Comparison of ENCODE assay signal across 8 cellular contexts in genomic region chr12:124917135-124917840, GRCh38. TPM values are rescaled to one million over a fixed set of nuclear protein-coding genes. Genes with fewer than 3 reads are reported as not detected.
DNase-seq lines count a peak whose midpoint lies in the region; ATAC-seq, FAIRE-seq and TF ChIP-seq lines count a peak whose summit lies in the region.

No MANE protein-coding gene starts in this region.

- H3K9me2 ChIP-seq in DOHH2 (replicated peaks; ENCODE audit: control insufficient read depth, low read length), result no peaks in the 10 kb centered on the region
- H3K9me2 ChIP-seq in GM23248 (ENCODE audit: insufficient read depth), result no peaks in the 10 kb centered on the region

- peak overlapping the region; percentile 100 for H3K9ac ChIP-seq in GM23248

- H3K27me3 ChIP-seq in DOHH2 (ENCODE audit: control insufficient read depth, low read length) (no peaks in the 10 kb centered on the region; the same call in 1 of the 2 replicates), GM23248 (replicated peaks; ENCODE audit: insufficient read depth) (no peaks in the 10 kb centered on the region), MG63 (no peaks in the 10 kb centered on the region), pancreas (no peaks in the 10 kb centered on the region)

- no peaks in the 10 kb centered on the region for H3K27me3 Mint-ChIP-seq in activated T-helper 2 cell treated with anti-CD3 and anti-CD28 coated beads, Interferon-gamma antibody, Interleukin-2, Interleukin-4, amounts not matched to agents 10 μg/mL and 5 μg/mL and 100 μg/mL, durations not matched to agents 14 hours and 24 hours and 36 hours (ENCODE audit: low read depth)
- peaks cover 18% of the 10 kb centered on the region for H3K27me3 Mint-ChIP-seq in type B pancreatic cell

- H3K4me3 ChIP-seq in DOHH2 (ENCODE audit: low read length), result peak overlapping the region; percentile 97
- H3K4me3 ChIP-seq in GM23248, result peak overlapping the region; percentile 99
- peak overlapping the region; percentile 100 for H3K4me3 ChIP-seq in MG63
- peak overlapping the region in 3 of 4 donors; percentile 0 to 29 (median 28) for H3K4me3 ChIP-seq in pancreas

- peaks cover 23% of the 10 kb centered on the region for H3K36me3 Mint-ChIP-seq in activated T-helper 2 cell treated with anti-CD3 and anti-CD28 coated beads, Interferon-gamma antibody, Interleukin-2, Interleukin-4, amounts not matched to agents 10 μg/mL and 5 μg/mL and 100 μg/mL, durations not matched to agents 14 hours and 24 hours and 36 hours (ENCODE audit: low read depth)
- H3K36me3 Mint-ChIP-seq in type B pancreatic cell, result peaks cover 23% of the 10 kb centered on the region

- intact Hi-C loops in activated T-helper 2 cell treated with anti-CD3 and anti-CD28 coated beads, Interferon-gamma antibody, Interleukin-2, Interleukin-4, amounts not matched to agents 10 μg/mL and 5 μg/mL and 100 μg/mL, durations not matched to agents 14 hours and 24 hours and 36 hours (cut with micrococcal nuclease), result loop anchor here (1.0 to 5.0 kb wide), 3 partner anchors 10 to 450 kb away; no protein-coding TSS in a partner anchor
- intact Hi-C loops in pancreas (cut with DNase I), result no loop called here

- peak; percentile 100 for DNase-seq in GM23248
- DNase-seq in MG63, result peak; percentile 99
- DNase-seq in activated T-helper 2 cell treated with anti-CD3 and anti-CD28 coated beads, Interferon-gamma antibody, Interleukin-2, Interleukin-4, amounts not matched to agents 10 μg/mL and 5 μg/mL and 100 μg/mL, durations not matched to agents 14 hours and 24 hours and 36 hours (ENCODE audit: low spot score), result peak; percentile 93
- DNase-seq in globus pallidus (ENCODE audit: low spot score), result peak; percentile 99
- DNase-seq in pancreas, result peak; percentile 87 to 98 (median 97)
- DNase-seq in type B pancreatic cell (ENCODE audit: extremely low spot score, unreplicated experiment), result peak; percentile 92
- DNase-seq in SHP77 (lab: John Stamatoyannopoulos, UW), result no peak

- peak overlapping the region; percentile 73 for H3K4me2 ChIP-seq in DOHH2 (ENCODE audit: low read length)
- H3K4me2 ChIP-seq in GM23248 (ENCODE audit: unreplicated experiment), result peak overlapping the region; percentile 92

- H3K79me2 ChIP-seq in DOHH2 (ENCODE audit: control insufficient read depth, low read length) (peaks cover 37% of the 10 kb centered on the region), GM23248 (ENCODE audit: insufficient read depth) (peaks cover 37% of the 10 kb centered on the region)

- WGBS in GM23248 (ENCODE audit: low coverage in 1 of 2, low lambda C conversion rate in 2 of 2, missing lambda C conversion rate in 2 of 2), 2 experiments, result 1% methylated on average over 18 to 19 of the region's 19 CpGs
- WGBS in pancreas, 2 donors, result 0 to 1% methylated on average over 19 of the region's 19 CpGs

- no peak for FAIRE-seq in pancreas (lab: Jason Lieb, UNC)

- peak overlapping the region; percentile 66 for H2AFZ ChIP-seq in GM23248

- H3K9me3 Mint-ChIP-seq in activated T-helper 2 cell treated with anti-CD3 and anti-CD28 coated beads, Interferon-gamma antibody, Interleukin-2, Interleukin-4, amounts not matched to agents 10 μg/mL and 5 μg/mL and 100 μg/mL, durations not matched to agents 14 hours and 24 hours and 36 hours, result no peaks in the 10 kb centered on the region
- no peaks in the 10 kb centered on the region for H3K9me3 Mint-ChIP-seq in type B pancreatic cell

- peak overlapping the region; percentile 86 for H3K4me3 Mint-ChIP-seq in activated T-helper 2 cell treated with anti-CD3 and anti-CD28 coated beads, Interferon-gamma antibody, Interleukin-2, Interleukin-4, amounts not matched to agents 10 μg/mL and 5 μg/mL and 100 μg/mL, durations not matched to agents 14 hours and 24 hours and 36 hours (ENCODE audit: low read depth)
- peak overlapping the region; percentile 87 for H3K4me3 Mint-ChIP-seq in type B pancreatic cell

- ATAC-seq in pancreas, result peak; percentile 74 to 84 (median 82)

- peak overlapping the region; percentile 98 for H3K27ac ChIP-seq in DOHH2 (ENCODE audit: low read depth, low read length)
- peak overlapping the region; percentile 100 for H3K27ac ChIP-seq in GM23248
- peak overlapping the region; percentile 97 to 100 (median 98) for H3K27ac ChIP-seq in pancreas

- H4K20me1 ChIP-seq in DOHH2 (ENCODE audit: control insufficient read depth, insufficient read depth, low read depth, low read length), result peaks cover 12% of the 10 kb centered on the region
- H4K20me1 ChIP-seq in GM23248 (ENCODE audit: insufficient read depth), result peaks cover 7% of the 10 kb centered on the region; the same call in 1 of the 2 replicates

- peak overlapping the region; percentile 98 for H3K27ac Mint-ChIP-seq in activated T-helper 2 cell treated with anti-CD3 and anti-CD28 coated beads, Interferon-gamma antibody, Interleukin-2, Interleukin-4, amounts not matched to agents 10 μg/mL and 5 μg/mL and 100 μg/mL, durations not matched to agents 14 hours and 24 hours and 36 hours
- peak overlapping the region; percentile 99 for H3K27ac Mint-ChIP-seq in type B pancreatic cell

- H3K36me3 ChIP-seq in DOHH2 (ENCODE audit: control insufficient read depth, low read length) (peaks cover 22% of the 10 kb centered on the region), GM23248 (ENCODE audit: low read depth) (peaks cover 5% of the 10 kb centered on the region; the same call in 1 of the 2 replicates), MG63 (peaks cover 14% of the 10 kb centered on the region), pancreas (peaks cover 0 to 10% (median 0%) of the 10 kb centered on the region in 3 donors)

- TF ChIP-seq CTCF in DOHH2 (IDR thresholded peaks at IDR 0.05; ENCODE audit: low read depth, low read length, poor library complexity, severe bottlenecking), result no peak
- TF ChIP-seq CTCF in pancreas (IDR thresholded peaks at IDR 0.05), result no peak
- no peak for TF ChIP-seq CTCF in type B pancreatic cell (conservative IDR thresholded peaks at IDR 0.05)

- peaks cover 60% of the 10 kb centered on the region for H3F3A ChIP-seq in DOHH2 (ENCODE audit: control insufficient read depth, insufficient read depth)
- peaks cover 66% of the 10 kb centered on the region for H3F3A ChIP-seq in GM23248 (ENCODE audit: insufficient read depth)

- H3K4me1 Mint-ChIP-seq in activated T-helper 2 cell treated with anti-CD3 and anti-CD28 coated beads, Interferon-gamma antibody, Interleukin-2, Interleukin-4, amounts not matched to agents 10 μg/mL and 5 μg/mL and 100 μg/mL, durations not matched to agents 14 hours and 24 hours and 36 hours (ENCODE audit: low read depth), result peaks cover 69% of the 10 kb centered on the region
- peaks cover 61% of the 10 kb centered on the region for H3K4me1 Mint-ChIP-seq in type B pancreatic cell (ENCODE audit: unreplicated experiment)

- H3K4me1 ChIP-seq in DOHH2 (ENCODE audit: control insufficient read depth, low read length), result peaks cover 76% of the 10 kb centered on the region
- H3K4me1 ChIP-seq in GM23248 (ENCODE audit: insufficient read depth), result peaks cover 45% of the 10 kb centered on the region
- H3K4me1 ChIP-seq in pancreas, result peaks cover 17 to 31% (median 29%) of the 10 kb centered on the region in 3 donors

- in situ Hi-C loops in GM23248 (cut with MboI), result no loop called here

- H3K9me3 ChIP-seq in DOHH2 (ENCODE audit: control insufficient read depth, insufficient read depth, low read length) (no peaks in the 10 kb centered on the region), GM23248 (ENCODE audit: low read depth) (no peaks in the 10 kb centered on the region), MG63 (0 out of 2 replicates have a peak, but pooled peaks cover 1% of the 10 kb centered on the region), pancreas (no peaks in the 10 kb centered on the region)

RNA-seq across cellular contexts. Expression of gene UBC, which starts 2.8 kb away (rescaled TPM):
- total RNA-seq in GM23248 (2014; rRNA removed; shearing (Covaris generic)), result 1,383 and 1,496 TPM in 2 replicates
- polyA plus RNA-seq in GM23248 (2016; fragmentation: Nextera tagmentation; extraction: Ambion mirVana), result 1,490 and 1,515 TPM in 2 replicates
- total RNA-seq in MG63 (2014; rRNA removed; shearing (Covaris generic); ENCODE audit: low replicate concordance), result 1,042 and 1,166 TPM in 2 replicates
- total RNA-seq in activated T-helper 2 cell treated with anti-CD3 and anti-CD28 coated beads, Interferon-gamma antibody, Interleukin-2, Interleukin-4, amounts not matched to agents 10 μg/mL and 5 μg/mL and 100 μg/mL, durations not matched to agents 14 hours and 24 hours and 36 hours, result 831 and 874 TPM in 2 replicates
- total RNA-seq in pancreas, result 100 to 1,000 TPM; 353 to 495 (median 423) TPM
- polyA plus RNA-seq in pancreas, result 100 to 1,000 TPM; 528 to 605 TPM
- total RNA-seq in type B pancreatic cell (ENCODE audit: low replicate concordance), result 761 and 1,411 TPM in 2 replicates

RNA-seq across cellular contexts. Expression of gene SCARB1, which starts 53.6 kb away (rescaled TPM):
- 2.2 and 3.2 TPM in 2 replicates for total RNA-seq in GM23248 (2014; rRNA removed; shearing (Covaris generic))
- polyA plus RNA-seq in GM23248 (2016; fragmentation: Nextera tagmentation; extraction: Ambion mirVana) (5.0 and 5.2 TPM in 2 replicates), pancreas (10 to 100 TPM; 11.7 to 14.7 TPM)
- total RNA-seq in MG63 (2014; rRNA removed; shearing (Covaris generic); ENCODE audit: low replicate concordance), result 35.4 and 66.8 TPM in 2 replicates
- 25.8 and 27.1 TPM in 2 replicates for total RNA-seq in activated T-helper 2 cell treated with anti-CD3 and anti-CD28 coated beads, Interferon-gamma antibody, Interleukin-2, Interleukin-4, amounts not matched to agents 10 μg/mL and 5 μg/mL and 100 μg/mL, durations not matched to agents 14 hours and 24 hours and 36 hours
- total RNA-seq in pancreas (10 to 100 TPM in 2 of 6 donors, 1 to 10 TPM in 4; 4.7 to 14.3 (median 8.4) TPM), type B pancreatic cell (ENCODE audit: low replicate concordance) (23.4 and 27.7 TPM in 2 replicates)

Comparison
In these comparisons a context has a peak if more than half of its experiments do, and no peak if none do; other contexts are left out.
1. H3K4me3 ChIP-seq: peak in every context shown above with its lines; median percentile 100 in MG63; 99 in GM23248; 97 in DOHH2; 28 in pancreas.
2. DNase-seq: peak in GM23248 (single experiment), MG63 (single experiment), activated T-helper 2 cell treated with anti-CD3 and anti-CD28 coated beads, Interferon-gamma antibody, Interleukin-2, Interleukin-4, amounts not matched to agents 10 μg/mL and 5 μg/mL and 100 μg/mL, durations not matched to agents 14 hours and 24 hours and 36 hours (single experiment), globus pallidus (single experiment), pancreas (6 of 6) and type B pancreatic cell (single experiment); none in SHP77 (0 of 2).
3. Peak in every context shown above with its lines, with median percentiles within 50 percentile points of each other: H3K27ac ChIP-seq.